10 cellular contexts compared by ENCODE assay signal in the genomic region with DNA sequence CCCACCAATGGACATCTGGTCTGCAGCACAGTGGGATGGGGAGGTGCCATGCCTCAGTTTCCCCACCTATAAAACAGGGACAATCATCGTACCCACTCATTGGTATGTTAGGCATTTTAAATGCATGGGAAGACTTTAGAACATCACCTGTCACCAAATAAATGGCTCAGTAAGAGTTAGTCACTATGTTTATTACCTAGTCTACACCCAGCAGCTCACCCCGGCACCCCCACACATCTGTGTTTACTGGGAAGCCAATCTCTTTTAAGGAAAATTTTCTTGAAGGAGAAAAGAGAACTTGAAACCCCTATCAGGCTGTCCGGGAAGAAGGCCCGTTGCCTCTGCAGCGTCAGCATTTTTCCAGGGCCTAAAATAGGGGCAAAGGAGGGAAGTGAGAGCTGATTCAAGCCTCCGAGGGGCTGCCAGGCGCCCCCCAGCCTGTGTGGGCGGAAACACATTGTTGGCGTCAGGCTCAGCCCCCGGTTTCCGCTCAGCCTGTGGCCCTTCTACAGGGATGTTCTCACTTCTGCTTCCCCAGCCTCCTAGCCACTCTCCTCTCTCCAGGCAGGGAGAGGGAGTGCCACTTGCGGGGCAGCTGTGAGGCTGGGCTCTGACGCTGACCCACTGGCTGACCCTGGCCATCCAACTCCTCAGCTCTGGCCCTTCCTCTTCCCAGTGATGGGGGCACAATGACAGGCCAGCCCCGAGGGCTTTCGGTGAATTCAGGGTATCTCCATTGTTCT. TPM values are rescaled to one million over a fixed set of nuclear protein-coding genes. Genes with fewer than 3 reads are reported as not detected.
DNase-seq lines count a peak whose midpoint lies in the region; ATAC-seq and TF ChIP-seq lines count a peak whose summit lies in the region.
"Had no signal": no experiment of that assay in that cellular context is flagged by ENCODE, and none has a peak within 500 bp of the region (broad histone marks: within the 10 kb centered on the region; RNA-seq: fewer than 3 reads in every experiment).

No MANE protein-coding gene starts in this region.

- DNase-seq in activated CD4-positive, alpha-beta T cell treated with anti-CD3 and anti-CD28 coated beads, Interleukin-2, amount 10 ng/mL, durations not matched to agents 7 days and 5 days, result peak; percentile 4
- DNase-seq in activated CD4-positive, alpha-beta T cell treated with anti-CD3 and anti-CD28 coated beads for 1 hour, result no peak
- DNase-seq in ascending aorta (ENCODE audit: low spot score in 2 of 2) (peak; percentile 41 to 77), activated gamma-delta T cell (lab: John Stamatoyannopoulos, UW) (no peak), foreskin melanocyte (no peak)
- DNase-seq in effector memory CD4-positive, alpha-beta T cell, result no peak

- H3K4me3 ChIP-seq in ascending aorta (no peak overlapping the region), mononuclear cell (ENCODE audit: low read length) (peak overlapping the region; percentile 32)
- H3K4me3 ChIP-seq in effector memory CD4-positive, alpha-beta T cell (ENCODE audit: insufficient read depth, low read depth, low read length, poor library complexity, severe bottlenecking), result no peak overlapping the region

- POLR2A ChIA-PET in activated CD4-positive, alpha-beta T cell treated with anti-CD3 and anti-CD28 coated beads, Interleukin-2, amount 10 ng/mL, durations not matched to agents 7 days and 5 days (lab: Charles Lee), result no interaction called here

- H3K9me3 ChIP-seq in ascending aorta, result no peaks in the 10 kb centered on the region
- no peaks in the 10 kb centered on the region for H3K9me3 ChIP-seq in mononuclear cell (ENCODE audit: low read depth, low read length)
- no peaks in the 10 kb centered on the region for H3K9me3 ChIP-seq in effector memory CD4-positive, alpha-beta T cell (ENCODE audit: control insufficient read depth, low read length)

- no peak overlapping the region for H3K27ac Mint-ChIP-seq in activated CD4-positive, alpha-beta T cell treated with anti-CD3 and anti-CD28 coated beads, Interleukin-2, amount 10 ng/mL, durations not matched to agents 7 days and 5 days

- no peaks in the 10 kb centered on the region for H3K4me1 Mint-ChIP-seq in activated CD4-positive, alpha-beta T cell treated with anti-CD3 and anti-CD28 coated beads, Interleukin-2, amount 10 ng/mL, durations not matched to agents 7 days and 5 days

- no peaks in the 10 kb centered on the region for H3K36me3 ChIP-seq in ascending aorta
- H3K36me3 ChIP-seq in effector memory CD4-positive, alpha-beta T cell (ENCODE audit: control insufficient read depth, insufficient read depth, low read length), result no peaks in the 10 kb centered on the region

- CTCF ChIA-PET in activated CD4-positive, alpha-beta T cell treated with anti-CD3 and anti-CD28 coated beads, Interleukin-2, amount 10 ng/mL, durations not matched to agents 7 days and 5 days (lab: Charles Lee), result interaction anchor here (0.9 to 1.4 kb wide), 3 partner anchors 13 to 21 kb away, joined by 3 to 7 read pairs (median 4); no protein-coding TSS in a partner anchor

- TF ChIP-seq CTCF in ascending aorta (IDR thresholded peaks at IDR 0.05), result no peak

- peaks cover 33% of the 10 kb centered on the region for H3K27me3 Mint-ChIP-seq in activated CD4-positive, alpha-beta T cell treated with anti-CD3 and anti-CD28 coated beads, Interleukin-2, amount 10 ng/mL, durations not matched to agents 7 days and 5 days

- ATAC-seq in HG03342 (IDR thresholded peaks at IDR 0.05; ENCODE audit: unreplicated experiment), result peak; percentile 86

- no peaks in the 10 kb centered on the region for H3K9me3 Mint-ChIP-seq in activated CD4-positive, alpha-beta T cell treated with anti-CD3 and anti-CD28 coated beads, Interleukin-2, amount 10 ng/mL, durations not matched to agents 7 days and 5 days

- H3K27me3 ChIP-seq in ascending aorta (no peaks in the 10 kb centered on the region), mononuclear cell (ENCODE audit: insufficient read depth, low read length) (no peaks in the 10 kb centered on the region)
- peaks cover 11% of the 10 kb centered on the region for H3K27me3 ChIP-seq in effector memory CD4-positive, alpha-beta T cell (replicated peaks; ENCODE audit: control insufficient read depth, insufficient read depth, low read length, poor library complexity, severe bottlenecking)

- intact Hi-C loops in ascending aorta (cut with DNase I), result no loop called here

- H3K4me3 Mint-ChIP-seq in activated CD4-positive, alpha-beta T cell treated with anti-CD3 and anti-CD28 coated beads, Interleukin-2, amount 10 ng/mL, durations not matched to agents 7 days and 5 days, result no peak overlapping the region

- no peaks in the 10 kb centered on the region for H3K36me3 Mint-ChIP-seq in activated CD4-positive, alpha-beta T cell treated with anti-CD3 and anti-CD28 coated beads, Interleukin-2, amount 10 ng/mL, durations not matched to agents 7 days and 5 days (ENCODE audit: low read depth)

- H3K27ac ChIP-seq in ascending aorta, result no peak overlapping the region
- no peak overlapping the region for H3K27ac ChIP-seq in effector memory CD4-positive, alpha-beta T cell (ENCODE audit: insufficient read depth, low read length, poor library complexity, severe bottlenecking)
- H3K27ac ChIP-seq: 22Rv1 had no signal

- H3K4me1 ChIP-seq in ascending aorta (no peaks in the 10 kb centered on the region), mononuclear cell (ENCODE audit: insufficient read depth, low read length) (peaks cover 42% of the 10 kb centered on the region)
- H3K4me1 ChIP-seq in effector memory CD4-positive, alpha-beta T cell (ENCODE audit: control insufficient read depth, insufficient read depth, low read length, poor library complexity, severe bottlenecking), result no peaks in the 10 kb centered on the region

RNA-seq across cellular contexts. Expression of a gene that starts 4.6 kb away (rescaled TPM):
- under 1 TPM; 0.08 to 0.15 TPM for total RNA-seq in activated CD4-positive, alpha-beta T cell treated with anti-CD3 and anti-CD28 coated beads, Interleukin-2, amount 10 ng/mL, durations not matched to agents 7 days and 5 days
- total RNA-seq in ascending aorta (70.9 TPM), mononuclear cell (5.2 TPM)
- total RNA-seq: SK-MEL-5 had no signal

Comparison
In these comparisons a context has a peak if more than half of its experiments do, and no peak if none do; other contexts are left out.
1. DNase-seq: peak in activated CD4-positive, alpha-beta T cell treated with anti-CD3 and anti-CD28 coated beads, Interleukin-2, amount 10 ng/mL, durations not matched to agents 7 days and 5 days (single experiment) and ascending aorta (2 of 2); none in activated CD4-positive, alpha-beta T cell treated with anti-CD3 and anti-CD28 coated beads for 1 hour (single experiment), activated gamma-delta T cell (single experiment), effector memory CD4-positive, alpha-beta T cell (0 of 3) and foreskin melanocyte (single experiment).
2. RNA of a gene that starts 4.6 kb away (total RNA-seq): 70.9 TPM in ascending aorta (single experiment); 5.2 TPM in mononuclear cell (single experiment) and 0.08 to 0.15 TPM in activated CD4-positive, alpha-beta T cell treated with anti-CD3 and anti-CD28 coated beads, Interleukin-2, amount 10 ng/mL, durations not matched to agents 7 days and 5 days; every median in the first group is over 10 times any median in the second.